ENCODE assay signal across 7 cellular contexts in the genomic region with DNA sequence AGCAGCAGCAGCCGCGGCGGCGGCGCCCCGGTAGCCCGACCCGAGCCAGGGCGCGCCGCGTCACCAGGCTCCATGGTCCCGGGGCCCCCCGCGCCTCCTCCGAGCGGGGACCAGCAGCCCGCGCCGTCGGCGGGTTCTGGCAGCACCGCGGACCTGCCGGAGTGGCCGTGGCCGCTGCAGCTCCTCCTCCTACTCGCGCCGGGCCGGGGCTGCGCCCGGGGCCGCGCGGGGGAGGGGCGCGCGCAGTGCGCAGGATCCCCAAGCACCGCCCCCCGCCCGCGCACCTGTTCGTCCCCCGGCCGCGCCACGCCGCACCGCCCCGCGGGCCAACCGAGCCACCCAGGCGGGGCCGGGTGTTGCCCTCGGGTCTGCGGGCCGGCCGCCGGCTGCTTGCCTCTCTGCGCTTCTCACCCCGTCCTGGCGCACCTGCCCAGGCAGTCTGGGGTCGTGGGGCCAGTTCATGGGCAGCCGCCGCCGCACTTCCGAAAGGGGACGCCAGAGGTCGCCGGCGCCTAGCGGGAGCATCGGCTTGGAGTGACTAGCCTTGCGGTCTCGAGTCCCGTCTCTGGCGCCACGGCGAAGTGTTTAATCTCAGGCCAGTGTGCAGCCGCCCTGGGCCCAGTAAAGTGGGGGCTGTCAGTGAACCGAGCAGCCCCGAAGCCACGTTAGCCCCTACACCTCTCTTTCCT.
DNase-seq lines count a peak whose midpoint lies in the region; ATAC-seq, FAIRE-seq and TF ChIP-seq lines count a peak whose summit lies in the region.

A gene (minus strand): TSS at position 163 of the 689 bp plus-strand sequence. CDS start 89 bp downstream, at position 74.

- no peak within 1 kb of the TSS for H3K27ac ChIP-seq in iPS DF 6.9 (ENCODE audit: low read length)

- no peaks in the 10 kb centered on the region for H3K9me3 ChIP-seq in iPS DF 6.9 (ENCODE audit: control insufficient read depth, insufficient read depth, low read length)

- FAIRE-seq in GM18507 (lab: Jason Lieb, UNC): peak; percentile 93

- TF ChIP-seq CTCF in astrocyte of the cerebellum (IDR thresholded peaks at IDR 0.05; ENCODE audit: low read depth, low read length, missing control alignments): peak; percentile 63

- no peaks in the 10 kb centered on the region for H3K36me3 ChIP-seq in iPS DF 6.9 (ENCODE audit: control insufficient read depth, insufficient read depth, low read length)

- no CpG with 5 or more reads among the region's 85 CpGs for WGBS in iPS DF 6.9 (ENCODE audit: insufficient coverage, insufficient read length)

- DNase-seq in GM18507 (ENCODE audit: extremely low spot score, insufficient read length, low read depth) (peak; percentile 32), NCI-H146 (lab: John Stamatoyannopoulos, UW) (peak; percentile 77), T-helper 9 cell (peak; percentile 65), astrocyte of the cerebellum (ENCODE audit: low read depth) (peak; percentile 13), iPS DF 6.9 (ENCODE audit: low read depth, low spot score) (no peak), skeletal muscle cell (ENCODE audit: low read depth) (no peak)

- in situ Hi-C loops in astrocyte of the cerebellum (cut with HindIII; ENCODE audit: low sequenced_read_pairs): no loop called here

- H3K27me3 ChIP-seq in iPS DF 6.9 (ENCODE audit: control insufficient read depth, insufficient read depth, low read length): no peaks in the 10 kb centered on the region

- ATAC-seq in HG02852 (IDR thresholded peaks at IDR 0.05; ENCODE audit: unreplicated experiment): peak; percentile 60

- no peaks in the 10 kb centered on the region for H3K4me1 ChIP-seq in iPS DF 6.9 (ENCODE audit: control insufficient read depth, insufficient read depth, low read length)

- H3K4me3 ChIP-seq in astrocyte of the cerebellum (ENCODE audit: low read depth, low read length) (peak within 1 kb of the TSS; percentile 43), iPS DF 6.9 (ENCODE audit: low read length) (peak within 1 kb of the TSS; percentile 89; the same call in 1 of the 2 replicates), skeletal muscle cell (ENCODE audit: low read depth, low read length) (peak within 1 kb of the TSS; percentile 59)

Comparison
In these comparisons a context has a peak if more than half of its experiments do, and no peak if none do; other contexts are left out.
1. DNase-seq: peak in GM18507 (single experiment), NCI-H146 (single experiment), T-helper 9 cell (single experiment) and astrocyte of the cerebellum (single experiment); none in iPS DF 6.9 (single experiment) and skeletal muscle cell (single experiment).
2. Peak in every context shown above with its lines, with median percentiles within 50 percentile points of each other: H3K4me3 ChIP-seq.